Comparison of ENCODE assay signal across 12 cellular contexts in the genomic region with DNA sequence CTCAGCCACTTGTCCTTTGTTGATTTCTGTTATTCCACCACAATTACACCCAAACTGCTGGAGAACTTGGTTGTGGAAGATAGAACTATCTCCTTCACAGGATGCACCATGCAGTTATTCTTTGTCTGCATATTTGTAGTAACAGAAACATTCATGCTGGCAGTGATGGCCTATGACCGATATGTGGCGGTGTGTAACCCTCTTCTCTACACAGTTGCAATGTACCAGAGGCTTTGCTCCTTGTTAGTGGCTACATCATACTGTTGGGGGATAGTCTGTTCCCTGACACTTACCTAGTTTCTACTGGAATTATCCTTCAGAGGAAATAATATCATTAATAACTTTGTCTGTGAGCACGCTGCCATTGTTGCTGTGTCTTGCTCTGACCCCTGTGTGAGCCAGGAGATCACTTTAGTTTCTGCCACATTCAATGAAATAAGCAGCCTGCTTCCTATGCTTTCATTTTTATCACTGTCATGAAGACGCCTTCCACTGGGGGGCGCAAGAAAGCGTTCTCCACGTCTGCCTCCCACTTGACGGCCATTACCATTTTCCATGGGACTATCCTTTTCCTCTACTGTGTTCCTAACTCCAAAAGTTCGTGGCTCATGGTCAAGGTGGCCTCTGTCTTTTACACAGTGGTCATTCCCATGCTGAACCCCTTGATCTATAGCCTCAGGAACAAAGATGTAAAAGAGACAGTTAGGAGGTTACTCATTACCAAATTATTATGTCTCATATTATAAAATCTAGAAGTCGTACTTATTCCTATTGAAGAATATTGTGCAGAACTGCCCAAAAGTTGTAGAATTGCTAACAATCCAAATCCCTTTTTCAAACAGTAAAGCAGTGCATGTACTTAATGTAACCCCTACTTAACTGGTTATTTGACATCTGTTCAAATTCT. TPM values are rescaled to one million over a fixed set of nuclear protein-coding genes. Genes with fewer than 3 reads are reported as not detected.
DNase-seq lines count a peak whose midpoint lies in the region; ATAC-seq and TF ChIP-seq lines count a peak whose summit lies in the region.
"Had no signal": no experiment of that assay in that cellular context is flagged by ENCODE, and none has a peak within 500 bp of the region (broad histone marks: within the 10 kb centered on the region; RNA-seq: fewer than 3 reads in every experiment).

No MANE protein-coding gene starts in this region.

- no peak overlapping the region for H3K27ac ChIP-seq in endodermal cell (ENCODE audit: low read depth, low read length)

- peak; percentile 57 for TF ChIP-seq CTCF in endodermal cell (conservative IDR thresholded peaks at IDR 0.05)

- no peaks in the 10 kb centered on the region for H3K27me3 Mint-ChIP-seq in endodermal cell (ENCODE audit: insufficient read depth)
- H3K27me3 Mint-ChIP-seq: activated CD4-positive, alpha-beta memory T cell treated with anti-CD3 and anti-CD28 coated beads for 36 hours had no signal

- no peaks in the 10 kb centered on the region for H3K27me3 ChIP-seq in endodermal cell (ENCODE audit: control insufficient read depth, insufficient read depth, low read length, poor library complexity, severe bottlenecking)

- 46% methylated on average over 9 to 10 of the region's 10 CpGs for WGBS in endodermal cell (ENCODE audit: insufficient coverage in 1 of 2, insufficient read length in 1 of 2), 2 experiments

- H3K4me1 Mint-ChIP-seq in endodermal cell = no peaks in the 10 kb centered on the region
- H3K4me1 Mint-ChIP-seq: nephron had no signal

- H3K4me3 Mint-ChIP-seq in endodermal cell = no peak overlapping the region
- H3K4me3 Mint-ChIP-seq: activated CD4-positive, alpha-beta memory T cell treated with anti-CD3 and anti-CD28 coated beads for 36 hours; nephron had no signal

- H3K36me3 ChIP-seq in endodermal cell (ENCODE audit: control insufficient read depth, insufficient read depth, low read length) = no peaks in the 10 kb centered on the region

- no peak overlapping the region for H3K4me3 ChIP-seq in endodermal cell (ENCODE audit: low read length)

- no peak overlapping the region for H3K27ac Mint-ChIP-seq in endodermal cell
- H3K27ac Mint-ChIP-seq: activated CD4-positive, alpha-beta memory T cell treated with anti-CD3 and anti-CD28 coated beads for 36 hours; nephron had no signal

- H3K9ac ChIP-seq in endodermal cell (ENCODE audit: extremely low read depth, low read length, poor library complexity, severe bottlenecking) = no peak overlapping the region

- H3K9me3 ChIP-seq in endodermal cell (ENCODE audit: control insufficient read depth, low read length) = peaks cover 66% of the 10 kb centered on the region

- H3K36me3 Mint-ChIP-seq in endodermal cell (ENCODE audit: low read depth) = no peaks in the 10 kb centered on the region
- H3K36me3 Mint-ChIP-seq: activated CD4-positive, alpha-beta memory T cell treated with anti-CD3 and anti-CD28 coated beads for 36 hours had no signal

- DNase-seq in GDM1 (lab: John Stamatoyannopoulos, UW) (peak; percentile 4), NAMALWA (ENCODE audit: low spot score) (peak; percentile 53), endodermal cell (peak; percentile 75)
- DNase-seq: activated CD4-positive, alpha-beta memory T cell treated with anti-CD3 and anti-CD28 coated beads for 36 hours; stimulated activated CD4-positive, alpha-beta T cell treated with anti-CD3 and anti-CD28 coated beads, Interleukin-4, amount 100 ng/mL, for 1 hour had no signal

- ATAC-seq in GM18867 (IDR thresholded peaks at IDR 0.05; ENCODE audit: unreplicated experiment) (peak; percentile 97), HG03045 (IDR thresholded peaks at IDR 0.05; ENCODE audit: unreplicated experiment) (no peak), HG03520 (IDR thresholded peaks at IDR 0.05; ENCODE audit: unreplicated experiment) (no peak), HG03354 (IDR thresholded peaks at IDR 0.05; ENCODE audit: poor library complexity, severe bottlenecking, unreplicated experiment) (no peak)

- peaks cover 60% of the 10 kb centered on the region for H3K9me3 Mint-ChIP-seq in endodermal cell

- no peaks in the 10 kb centered on the region for H3K4me1 ChIP-seq in endodermal cell (ENCODE audit: control insufficient read depth, insufficient read depth, low read length)

RNA-seq across cellular contexts. Expression of a gene that starts 53.2 kb away (rescaled TPM):
- not detected for total RNA-seq in endodermal cell
- not detected for polyA plus RNA-seq in endodermal cell (2013, experiment 1 of 2)
- not detected for polyA plus RNA-seq in endodermal cell (2013, experiment 2 of 2)
- total RNA-seq: activated CD4-positive, alpha-beta memory T cell treated with anti-CD3 and anti-CD28 coated beads for 36 hours; endothelial cell of umbilical vein had no signal
- polyA plus RNA-seq: endothelial cell of umbilical vein, thymus had no signal

RNA-seq across cellular contexts. Expression of a gene that starts 58.0 kb away (rescaled TPM):
- total RNA-seq in endodermal cell = not detected
- not detected for polyA plus RNA-seq in endodermal cell (2013, experiment 1 of 2)
- polyA plus RNA-seq in endodermal cell (2013, experiment 2 of 2) = not detected
- total RNA-seq: activated CD4-positive, alpha-beta memory T cell treated with anti-CD3 and anti-CD28 coated beads for 36 hours; endothelial cell of umbilical vein had no signal
- polyA plus RNA-seq: endothelial cell of umbilical vein, thymus had no signal

Comparison
In these comparisons a context has a peak if more than half of its experiments do, and no peak if none do; other contexts are left out.
1. DNase-seq: peak in every context shown above with its lines; median percentile 75 in endodermal cell; 53 in NAMALWA; 4 in GDM1.